1 cellular context compared by ENCODE assay signal in genomic region chr13:74796126-74796643, GRCh38.
TF ChIP-seq lines count a peak whose summit lies in the region.

No MANE protein-coding gene starts in this region.

TF ChIP-seq in GM23338, 12 proteins besides CTCF, POLR2A, EP300 and RAD21 (continued from another document):
- TF ChIP-seq ETS1 (IDR thresholded peaks at IDR 0.05) (no peak), JUNB (IDR thresholded peaks at IDR 0.05; ENCODE audit: unreplicated experiment) (no peak), REST (IDR thresholded peaks at IDR 0.05; ENCODE audit: unreplicated experiment) (no peak), EZH2 (IDR thresholded peaks at IDR 0.05; ENCODE audit: low read depth, unreplicated experiment) (no peak), STAT1 (IDR thresholded peaks at IDR 0.05; ENCODE audit: unreplicated experiment) (no peak)
